29 cellular contexts compared by ENCODE assay signal in genomic region chr5:88761939-88762338, GRCh38.
DNase-seq lines count a peak whose midpoint lies in the region; ATAC-seq and TF ChIP-seq lines count a peak whose summit lies in the region.
"Had no signal": no experiment of that assay in that cellular context is flagged by ENCODE, and none has a peak within 500 bp of the region (broad histone marks: within the 10 kb centered on the region; RNA-seq: fewer than 3 reads in every experiment).

No MANE protein-coding gene starts in this region.

- no peak overlapping the region for H3K4me3 ChIP-seq in muscle layer of duodenum (ENCODE audit: low read depth in 1 of 2, low read length in 2 of 2)
- H3K4me3 ChIP-seq: spleen, tibial nerve had no signal

- H3K27me3 ChIP-seq in muscle layer of duodenum (ENCODE audit: low read depth, low read length) = no peaks in the 10 kb centered on the region
- H3K27me3 ChIP-seq: spleen, tibial nerve had no signal

- ATAC-seq in GM18909 (IDR thresholded peaks at IDR 0.05; ENCODE audit: poor library complexity, unreplicated experiment) (peak; percentile 36), HG03442 (IDR thresholded peaks at IDR 0.05; ENCODE audit: unreplicated experiment) (peak; percentile 28), WTC11 (no peak)

- H3K4me1 ChIP-seq in muscle layer of duodenum (ENCODE audit: control insufficient read depth in 1 of 2, insufficient read depth in 2 of 2, low read length in 2 of 2) = no peaks in the 10 kb centered on the region
- H3K4me1 ChIP-seq: tibial nerve had no signal

- peaks cover 0 to 14% of the 10 kb centered on the region in 2 donors for H3K36me3 ChIP-seq in muscle layer of duodenum (ENCODE audit: control insufficient read depth in 1 of 2, insufficient read depth in 2 of 2, low read length in 2 of 2)
- H3K36me3 ChIP-seq: tibial nerve had no signal

- H3K9me3 Mint-ChIP-seq in CD14-positive monocyte = no peaks in the 10 kb centered on the region
- 0 out of 2 replicates have a peak, but pooled peaks cover 6% of the 10 kb centered on the region for H3K9me3 Mint-ChIP-seq in WTC11
- H3K9me3 Mint-ChIP-seq: activated CD4-positive, alpha-beta memory T cell treated with anti-CD3 and anti-CD28 coated beads for 36 hours; IgD-negative memory B cell; naive thymus-derived CD4-positive, alpha-beta T cell had no signal

- CTCF ChIA-PET in WTC11 (lab: Charles Lee) = interaction anchor here (0.9 kb wide), 1 partner anchor 32 kb away, joined by 4 read pairs; no protein-coding TSS in a partner anchor

- H3K36me3 Mint-ChIP-seq in CD14-positive monocyte = peaks cover 52 to 54% of the 10 kb centered on the region in 2 donors
- H3K36me3 Mint-ChIP-seq in WTC11 = no peaks in the 10 kb centered on the region
- H3K36me3 Mint-ChIP-seq: activated CD4-positive, alpha-beta memory T cell treated with anti-CD3 and anti-CD28 coated beads for 36 hours; activated naive CD8-positive, alpha-beta T cell; naive thymus-derived CD4-positive, alpha-beta T cell had no signal

- H3K4me1 Mint-ChIP-seq in CD14-positive monocyte (peaks cover 24% of the 10 kb centered on the region), WTC11 (peaks cover 13% of the 10 kb centered on the region)

- peak overlapping the region; percentile 61 to 79 for H3K4me3 Mint-ChIP-seq in CD14-positive monocyte
- no peak overlapping the region for H3K4me3 Mint-ChIP-seq in WTC11
- H3K4me3 Mint-ChIP-seq: activated CD4-positive, alpha-beta memory T cell treated with anti-CD3 and anti-CD28 coated beads for 36 hours; activated naive CD8-positive, alpha-beta T cell; naive thymus-derived CD4-positive, alpha-beta T cell had no signal

- intact Hi-C loops in CD14-positive monocyte (cut with micrococcal nuclease) = loop anchor here in 1 of 2 donors (10.0 kb wide), 1 partner anchor 63 kb away; no protein-coding TSS in a partner anchor

- DNase-seq in CD14-positive monocyte (ENCODE audit: low spot score) (no peak), NCI-H1092 treated with DMSO at 0.1 percent for 48 hours (lab: John Stamatoyannopoulos, UW) (no peak), WTC11 (ENCODE audit: low spot score) (no peak), RKO (ENCODE audit: low spot score) (no peak), NCI-H748 treated with DMSO at 0.1 percent for 48 hours (lab: John Stamatoyannopoulos, UW) (no peak)
- DNase-seq: ACHN; activated CD4-positive, alpha-beta memory T cell treated with anti-CD3 and anti-CD28 coated beads for 36 hours; activated CD8-positive, alpha-beta memory T cell treated with anti-CD3 and anti-CD28 coated beads, Interleukin-2, amount 50 U/mL, for 48 hours; C1 segment of cervical spinal cord; cerebellar nuclear complex; H7; head of caudate nucleus; naive thymus-derived CD4-positive, alpha-beta T cell; NCI-H2029 treated with DMSO at 0.1 percent for 48 hours; NCI-H345; NCI-H82; occipital lobe; SHP77; spleen; stimulated activated CD4-positive, alpha-beta T cell treated with anti-CD3 and anti-CD28 coated beads, Interleukin-4, amount 100 ng/mL, for 1 hour; stimulated activated naive CD4-positive, alpha-beta T cell treated with Interleukin-2 at 50 U/mL for 16 hours; T1000 had no signal

- POLR2A ChIA-PET in WTC11 (lab: Charles Lee) = no interaction called here

- H3K9me3 ChIP-seq in muscle layer of duodenum (ENCODE audit: control insufficient read depth in 1 of 2, low read length in 2 of 2) = no peaks in the 10 kb centered on the region
- H3K9me3 ChIP-seq: spleen, tibial nerve had no signal

- H3K27ac Mint-ChIP-seq in CD14-positive monocyte = peak overlapping the region; percentile 81 to 95 (median 91)
- H3K27ac Mint-ChIP-seq in WTC11 = no peak overlapping the region
- H3K27ac Mint-ChIP-seq: activated CD4-positive, alpha-beta memory T cell treated with anti-CD3 and anti-CD28 coated beads for 36 hours; activated naive CD8-positive, alpha-beta T cell; naive thymus-derived CD4-positive, alpha-beta T cell had no signal

- H3K27me3 Mint-ChIP-seq in CD14-positive monocyte (ENCODE audit: low read depth in 3 of 3) = peaks cover 0 to 3% (median 0%) of the 10 kb centered on the region in 3 donors
- peaks cover 2% of the 10 kb centered on the region; the same call in 1 of the 2 replicates for H3K27me3 Mint-ChIP-seq in WTC11 (ENCODE audit: low read depth)
- H3K27me3 Mint-ChIP-seq: IgD-negative memory B cell had no signal

- TF ChIP-seq CTCF in CD14-positive monocyte (IDR thresholded peaks at IDR 0.05) (no peak), WTC11 (IDR thresholded peaks at IDR 0.05) (no peak)

- peak overlapping the region; percentile 9 for H3K27ac ChIP-seq in muscle layer of duodenum (ENCODE audit: low read length)
- H3K27ac ChIP-seq: epithelial cell of prostate had no signal

TF ChIP-seq in WTC11, 78 proteins besides CTCF, POLR2A, EP300 and RAD21:
- TF ChIP-seq E2F1 (CRISPR knock-in tag; IDR thresholded peaks at IDR 0.05) (no peak), GRHL2 (CRISPR knock-in tag; IDR thresholded peaks at IDR 0.05; ENCODE audit: insufficient replicate concordance, severe bottlenecking) (no peak), FOXK1 (CRISPR knock-in tag; IDR thresholded peaks at IDR 0.05) (no peak), GABPB1 (CRISPR knock-in tag; IDR thresholded peaks at IDR 0.05) (no peak), FOXJ3 (CRISPR knock-in tag; IDR thresholded peaks at IDR 0.05; ENCODE audit: borderline replicate concordance) (no peak), MAX (CRISPR knock-in tag; IDR thresholded peaks at IDR 0.05) (no peak), NR1H2 (CRISPR knock-in tag; IDR thresholded peaks at IDR 0.05) (no peak), AR (CRISPR knock-in tag; IDR thresholded peaks at IDR 0.05) (no peak), ERG (CRISPR knock-in tag; IDR thresholded peaks at IDR 0.05) (no peak), IRF2 (CRISPR knock-in tag; IDR thresholded peaks at IDR 0.05; ENCODE audit: borderline replicate concordance, low read depth) (no peak)
TF ChIP-seq in WTC11: peak in this region for 0.
